In the genomic region with DNA sequence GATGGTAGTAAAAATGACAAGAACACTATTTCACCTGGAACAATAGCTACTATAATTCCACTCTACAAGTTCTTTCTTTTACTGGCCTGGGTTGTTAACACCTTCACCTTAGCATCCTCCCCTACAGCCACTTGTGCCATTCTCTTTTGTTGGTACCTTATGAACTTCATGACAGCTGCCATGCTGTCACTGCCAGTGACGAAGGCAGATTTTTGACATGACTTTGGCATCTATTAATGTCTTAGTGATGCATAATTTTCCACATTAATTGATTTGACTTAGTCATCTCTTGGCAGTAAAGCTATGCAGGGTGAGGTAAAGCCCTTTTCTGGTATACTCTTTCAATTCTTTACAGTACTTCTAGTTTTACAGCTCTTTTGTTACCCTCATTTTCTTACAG, we compare ENCODE assay signal across 12 cellular contexts.
"Had no signal": no experiment of that assay in that cellular context is flagged by ENCODE, and none has a peak within 500 bp of the region (broad histone marks: within the 10 kb centered on the region; RNA-seq: fewer than 3 reads in every experiment).

No MANE protein-coding gene starts in this region.

- H3K27ac ChIP-seq: colonic mucosa, lower lobe of right lung had no signal

- H3K4me3 ChIP-seq: colonic mucosa, lower lobe of right lung, smooth muscle cell had no signal

- H3K36me3 ChIP-seq: colonic mucosa, lower lobe of right lung had no signal

- H3K4me2 ChIP-seq: smooth muscle cell had no signal

- DNase-seq: activated CD4-positive, alpha-beta T cell treated with anti-CD3 and anti-CD28 coated beads for 4 hours; activated CD8-positive, alpha-beta memory T cell treated with anti-CD3 and anti-CD28 coated beads, Interleukin-2, amount 50 U/mL, for 48 hours; activated CD8-positive, alpha-beta T cell treated with anti-CD3 and anti-CD28 coated beads, Interleukin-2, amount 10 ng/mL, durations not matched to agents 7 days and 5 days; activated naive CD4-positive, alpha-beta T cell; aorta; colonic mucosa; effector memory CD4-positive, alpha-beta T cell; left cardiac atrium; lower lobe of right lung; naive thymus-derived CD8-positive, alpha-beta T cell; right cardiac atrium had no signal

- H3K4me1 ChIP-seq: colonic mucosa, lower lobe of right lung had no signal

- H3K27me3 ChIP-seq: colonic mucosa had no signal

- H3K9me3 ChIP-seq: colonic mucosa, lower lobe of right lung had no signal

- ATAC-seq: activated CD8-positive, alpha-beta T cell treated with anti-CD3 and anti-CD28 coated beads, Interleukin-2, amount 10 ng/mL, durations not matched to agents 7 days and 5 days; left cardiac atrium; lower lobe of right lung; naive thymus-derived CD8-positive, alpha-beta T cell; right cardiac atrium had no signal
